In genomic region chr2:57550912-57551311, GRCh38 we compare ENCODE assay signal across 38 cellular contexts.
"Had no signal": no experiment of that assay in that cellular context is flagged by ENCODE, and none has a peak within 500 bp of the region (broad histone marks: within the 10 kb centered on the region; RNA-seq: fewer than 3 reads in every experiment).

No MANE protein-coding gene starts in this region.

- H3K36me3 Mint-ChIP-seq: activated naive CD4-positive, alpha-beta T cell treated with anti-CD3 and anti-CD28 coated beads, Interleukin-2, amount 10 ng/mL, durations not matched to agents 7 days and 5 days; activated naive CD4-positive, alpha-beta T cell treated with anti-CD3 and anti-CD28 coated beads, Interleukin-2, amount 50 U/mL, for 24 hours; activated naive CD8-positive, alpha-beta T cell; activated naive CD8-positive, alpha-beta T cell treated with anti-CD3 and anti-CD28 coated beads for 36 hours; activated naive CD8-positive, alpha-beta T cell treated with anti-CD3 and anti-CD28 coated beads, Interleukin-2, amount 10 ng/mL, durations not matched to agents 7 days and 5 days; brain had no signal

- H3K27ac ChIP-seq: adrenal gland, ascending aorta, body of pancreas, brain microvascular endothelial cell, breast epithelium, cardiac muscle cell had no signal

- FAIRE-seq: astrocyte, bronchial epithelial cell had no signal

- H3K4me3 ChIP-seq: adrenal gland, ascending aorta, body of pancreas, breast epithelium, cardiac muscle cell had no signal

- H3K27ac Mint-ChIP-seq: activated naive CD4-positive, alpha-beta T cell treated with anti-CD3 and anti-CD28 coated beads for 36 hours; activated naive CD4-positive, alpha-beta T cell treated with anti-CD3 and anti-CD28 coated beads, Interleukin-2, amount 10 ng/mL, durations not matched to agents 7 days and 5 days; activated naive CD8-positive, alpha-beta T cell; activated naive CD8-positive, alpha-beta T cell treated with anti-CD3 and anti-CD28 coated beads for 36 hours; activated naive CD8-positive, alpha-beta T cell treated with anti-CD3 and anti-CD28 coated beads, Interleukin-2, amount 10 ng/mL, durations not matched to agents 7 days and 5 days; activated naive CD8-positive, alpha-beta T cell treated with anti-CD3 and anti-CD28 coated beads, Interleukin-2, amount 50 U/mL, for 24 hours; activated T-cell treated with anti-CD3 and anti-CD28 coated beads, Interleukin-2, amount 50 U/mL, for 24 hours; activated T-cell treated with anti-CD3 and anti-CD28 coated beads, Interleukin-2, amount 50 U/mL, for 72 hours; activated T-helper 1 cell treated with anti-CD3 and anti-CD28 coated beads, Interleukin-12 subunit alpha, Interleukin-12 subunit beta, Interleukin-2, Interleukin-4 antibody, amounts not matched to agents 30 ng/mL and 10 ng/mL and 1 ng/mL, durations not matched to agents 14 hours and 24 hours and 36 hours; activated T-helper 17 cell treated with anti-CD3 and anti-CD28 coated beads, Interleukin-2, amount 50 U/mL, for 72 hours; activated T-helper 2 cell treated with anti-CD3 and anti-CD28 coated beads, Interferon-gamma antibody, Interleukin-2, Interleukin-4, amounts not matched to agents 10 μg/mL and 5 μg/mL and 100 μg/mL, durations not matched to agents 14 hours and 24 hours and 36 hours; brain had no signal

- H3K27me3 ChIP-seq: adrenal gland, ascending aorta, body of pancreas, brain microvascular endothelial cell, breast epithelium, cardiac muscle cell had no signal

- H3K36me3 ChIP-seq: adrenal gland, ascending aorta, brain microvascular endothelial cell, breast epithelium, cardiac muscle cell had no signal

- DNase-seq: activated effector memory CD4-positive, alpha-beta T cell treated with anti-CD3 and anti-CD28 coated beads, Interleukin-2, amount 50 U/mL, for 16 hours; activated effector memory CD4-positive, alpha-beta T cell treated with Interleukin-2 at 50 U/mL for 16 hours; activated gamma-delta T cell; activated gamma-delta T cell treated with Interleukin-2 at 50 U/mL for 16 hours; activated naive CD4-positive, alpha-beta T cell; activated naive CD4-positive, alpha-beta T cell treated with anti-CD3 and anti-CD28 coated beads for 36 hours; activated naive CD4-positive, alpha-beta T cell treated with anti-CD3 and anti-CD28 coated beads, Interleukin-2, amount 10 ng/mL, durations not matched to agents 7 days and 5 days; activated naive CD4-positive, alpha-beta T cell treated with anti-CD3 and anti-CD28 coated beads, Interleukin-2, amount 50 U/mL, for 16 hours; activated naive CD4-positive, alpha-beta T cell treated with Interleukin-2 at 50 U/mL for 16 hours; activated naive CD8-positive, alpha-beta T cell treated with anti-CD3 and anti-CD28 coated beads for 36 hours; activated naive CD8-positive, alpha-beta T cell treated with anti-CD3 and anti-CD28 coated beads, Interleukin-2, amount 10 ng/mL, durations not matched to agents 7 days and 5 days; activated naive CD8-positive, alpha-beta T cell treated with anti-CD3 and anti-CD28 coated beads, Interleukin-2, amount 50 U/mL, for 24 hours; activated T-cell treated with anti-CD3 and anti-CD28 coated beads, Interleukin-2, amount 50 U/mL, for 24 hours; activated T-cell treated with anti-CD3 and anti-CD28 coated beads, Interleukin-2, amount 50 U/mL, for 4 hours; activated T-cell treated with anti-CD3 and anti-CD28 coated beads, Interleukin-2, amount 50 U/mL, for 48 hours; activated T-cell treated with anti-CD3 and anti-CD28 coated beads, Interleukin-2, amount 50 U/mL, for 72 hours; adrenal gland; amniotic stem cell; amygdala; anterior cingulate cortex; aorta; body of pancreas; brain microvascular endothelial cell; caudate nucleus; central memory CD4-positive, alpha-beta T cell; cerebellar nuclear complex had no signal

- H3K27me3 Mint-ChIP-seq: activated naive CD4-positive, alpha-beta T cell treated with anti-CD3 and anti-CD28 coated beads, Interleukin-2, amount 10 ng/mL, durations not matched to agents 7 days and 5 days; activated naive CD4-positive, alpha-beta T cell treated with anti-CD3 and anti-CD28 coated beads, Interleukin-2, amount 50 U/mL, for 24 hours; activated naive CD8-positive, alpha-beta T cell treated with anti-CD3 and anti-CD28 coated beads, Interleukin-2, amount 50 U/mL, for 24 hours; activated T-cell treated with anti-CD3 and anti-CD28 coated beads, Interleukin-2, amount 50 U/mL, for 24 hours; activated T-helper 17 cell treated with anti-CD3 and anti-CD28 coated beads, Interleukin-2, amount 50 U/mL, for 72 hours; central memory CD8-positive, alpha-beta T cell had no signal

- H3K4me3 Mint-ChIP-seq: activated naive CD4-positive, alpha-beta T cell treated with anti-CD3 and anti-CD28 coated beads for 36 hours; activated naive CD4-positive, alpha-beta T cell treated with anti-CD3 and anti-CD28 coated beads, Interleukin-2, amount 10 ng/mL, durations not matched to agents 7 days and 5 days; activated naive CD4-positive, alpha-beta T cell treated with anti-CD3 and anti-CD28 coated beads, Interleukin-2, amount 50 U/mL, for 24 hours; activated naive CD8-positive, alpha-beta T cell; activated naive CD8-positive, alpha-beta T cell treated with anti-CD3 and anti-CD28 coated beads for 36 hours; activated naive CD8-positive, alpha-beta T cell treated with anti-CD3 and anti-CD28 coated beads, Interleukin-2, amount 10 ng/mL, durations not matched to agents 7 days and 5 days; activated naive CD8-positive, alpha-beta T cell treated with anti-CD3 and anti-CD28 coated beads, Interleukin-2, amount 50 U/mL, for 24 hours; activated T-cell treated with anti-CD3 and anti-CD28 coated beads, Interleukin-2, amount 50 U/mL, for 24 hours; activated T-cell treated with anti-CD3 and anti-CD28 coated beads, Interleukin-2, amount 50 U/mL, for 4 hours; activated T-cell treated with anti-CD3 and anti-CD28 coated beads, Interleukin-2, amount 50 U/mL, for 72 hours; activated T-helper 1 cell treated with anti-CD3 and anti-CD28 coated beads, Interleukin-12 subunit alpha, Interleukin-12 subunit beta, Interleukin-2, Interleukin-4 antibody, amounts not matched to agents 30 ng/mL and 10 ng/mL and 1 ng/mL, durations not matched to agents 14 hours and 24 hours and 36 hours; activated T-helper 17 cell treated with anti-CD3 and anti-CD28 coated beads, Interleukin-2, amount 50 U/mL, for 72 hours; brain; central memory CD8-positive, alpha-beta T cell had no signal

- H3K4me1 ChIP-seq: adrenal gland, ascending aorta, body of pancreas, breast epithelium had no signal

- ATAC-seq: activated naive CD8-positive, alpha-beta T cell treated with anti-CD3 and anti-CD28 coated beads, Interleukin-2, amount 50 U/mL, for 24 hours; activated T-cell treated with anti-CD3 and anti-CD28 coated beads, Interleukin-2, amount 50 U/mL, for 4 hours; activated T-cell treated with anti-CD3 and anti-CD28 coated beads, Interleukin-2, amount 50 U/mL, for 72 hours; activated T-helper 17 cell treated with anti-CD3 and anti-CD28 coated beads, Interleukin-2, amount 50 U/mL, for 72 hours; body of pancreas had no signal

- H3K4me1 Mint-ChIP-seq: activated naive CD4-positive, alpha-beta T cell treated with anti-CD3 and anti-CD28 coated beads, Interleukin-2, amount 10 ng/mL, durations not matched to agents 7 days and 5 days; activated T-helper 17 cell treated with anti-CD3 and anti-CD28 coated beads, Interleukin-2, amount 50 U/mL, for 72 hours; brain had no signal

- H3K9me3 ChIP-seq: adrenal gland, ascending aorta had no signal
